In the genomic region with DNA sequence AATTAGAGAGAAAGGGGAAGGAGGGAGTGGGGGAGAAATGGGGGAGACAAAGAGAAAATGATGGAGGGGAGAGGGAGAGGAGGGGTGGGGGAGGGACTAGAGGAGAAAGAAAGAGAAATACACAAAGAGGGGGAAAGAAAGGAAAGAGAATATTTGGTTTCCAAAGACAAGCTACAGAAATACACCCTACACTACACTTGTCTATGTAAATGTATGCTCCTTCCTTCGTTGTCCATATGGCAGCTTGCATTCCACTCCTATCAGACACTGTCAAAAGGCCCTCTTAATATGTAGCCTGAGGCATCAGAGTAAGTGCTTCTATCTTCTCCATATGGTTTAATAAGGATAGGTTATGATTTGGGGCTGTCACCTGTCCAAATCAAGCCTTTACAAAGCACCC, we compare ENCODE assay signal across 21 cellular contexts.
DNase-seq lines count a peak whose midpoint lies in the region; ATAC-seq and TF ChIP-seq lines count a peak whose summit lies in the region.
"Had no signal": no experiment of that assay in that cellular context is flagged by ENCODE, and none has a peak within 500 bp of the region (broad histone marks: within the 10 kb centered on the region; RNA-seq: fewer than 3 reads in every experiment).

No MANE protein-coding gene starts in this region.

- H3K27ac ChIP-seq in smooth muscle cell (ENCODE audit: low read depth), result no peak overlapping the region
- H3K27ac ChIP-seq: HL-60, PC-9, SJSA1 had no signal

- DNase-seq in NCI-H748 (lab: John Stamatoyannopoulos, UW; ENCODE audit: unreplicated experiment) (peak; percentile 8), NCI-H748 treated with DMSO at 0.1 percent for 48 hours (lab: John Stamatoyannopoulos, UW) (no peak), NCI-H1436 treated with DMSO at 0.1 percent for 48 hours (lab: John Stamatoyannopoulos, UW) (peak; percentile 80), NCI-H524 (lab: John Stamatoyannopoulos, UW) (peak; percentile 90 to 95), smooth muscle cell (lab: John Stamatoyannopoulos, UW; ENCODE audit: unreplicated experiment) (no peak)
- DNase-seq in activated CD8-positive, alpha-beta memory T cell treated with anti-CD3 and anti-CD28 coated beads, Interleukin-2, amount 50 U/mL, for 48 hours, result no peak
- DNase-seq: Calu3, DMS79 treated with DMSO at 0.1 percent for 48 hours, GF-D8, HCEC 1CT, Kasumi-1, NCI-H1092 treated with DMSO at 0.1 percent for 48 hours, NCI-H2029, NCI-H446, NCI-H526 treated with DMSO at 0.1 percent for 48 hours, PC-9 had no signal

- H3K27me3 ChIP-seq in neuron (ENCODE audit: insufficient read depth, low read length) (no peaks in the 10 kb centered on the region), smooth muscle cell (ENCODE audit: low read depth) (no peaks in the 10 kb centered on the region)
- H3K27me3 ChIP-seq: SJSA1 had no signal

- H3K4me3 ChIP-seq in neuron (ENCODE audit: low read length) (no peak overlapping the region), smooth muscle cell (no peak overlapping the region)
- H3K4me3 ChIP-seq: PC-9, SJSA1 had no signal

- H3K4me1 ChIP-seq in neuron (ENCODE audit: insufficient read depth, low read length) (no peaks in the 10 kb centered on the region), smooth muscle cell (ENCODE audit: low read depth) (peaks cover 10% of the 10 kb centered on the region)
- H3K4me1 ChIP-seq: SJSA1 had no signal

- no peaks in the 10 kb centered on the region for H3K9me3 ChIP-seq in neuron (ENCODE audit: low read length)
- no peaks in the 10 kb centered on the region for H3K9me3 ChIP-seq in smooth muscle cell (replicated peaks; ENCODE audit: low read depth)
- H3K9me3 ChIP-seq: SJSA1 had no signal

- no peak overlapping the region for H3K4me2 ChIP-seq in smooth muscle cell
- H3K4me2 ChIP-seq: PC-9 had no signal

- no peak for TF ChIP-seq CTCF in smooth muscle cell (IDR thresholded peaks at IDR 0.05; ENCODE audit: borderline replicate concordance, insufficient read depth, poor library complexity, severe bottlenecking)

- no peak for ATAC-seq in GM18909 (IDR thresholded peaks at IDR 0.05; ENCODE audit: poor library complexity, unreplicated experiment)
- ATAC-seq: Right ventricle myocardium inferior had no signal

- no peaks in the 10 kb centered on the region for H3K36me3 ChIP-seq in neuron (ENCODE audit: insufficient read depth, low read length)
- H3K36me3 ChIP-seq in smooth muscle cell (ENCODE audit: low read depth), result no peaks in the 10 kb centered on the region
- H3K36me3 ChIP-seq: SJSA1 had no signal

- no peak overlapping the region for H3K9ac ChIP-seq in smooth muscle cell (ENCODE audit: low read depth)

- H2AFZ ChIP-seq in neuron (ENCODE audit: low read depth, low read length), result peak overlapping the region; percentile 13
- H2AFZ ChIP-seq in smooth muscle cell (ENCODE audit: low read depth), result no peak overlapping the region
- H2AFZ ChIP-seq: PC-9 had no signal

- H3F3A ChIP-seq in smooth muscle cell (ENCODE audit: low read depth), result no peaks in the 10 kb centered on the region

- no peaks in the 10 kb centered on the region for H4K20me1 ChIP-seq in smooth muscle cell (ENCODE audit: low read depth)

- WGBS in smooth muscle cell (ENCODE audit: low lambda C conversion rate), result 50% methylated on average over 1 of the region's 1 CpG

- H3K79me2 ChIP-seq in smooth muscle cell (ENCODE audit: low read depth), result no peaks in the 10 kb centered on the region

Comparison
In these comparisons a context has a peak if more than half of its experiments do, and no peak if none do; other contexts are left out.
1. DNase-seq: peak in NCI-H748 (single experiment), NCI-H1436 treated with DMSO at 0.1 percent for 48 hours (single experiment) and NCI-H524 (2 of 2); none in NCI-H748 treated with DMSO at 0.1 percent for 48 hours (single experiment), smooth muscle cell (single experiment) and activated CD8-positive, alpha-beta memory T cell treated with anti-CD3 and anti-CD28 coated beads, Interleukin-2, amount 50 U/mL, for 48 hours (single experiment).